In the genomic region with DNA sequence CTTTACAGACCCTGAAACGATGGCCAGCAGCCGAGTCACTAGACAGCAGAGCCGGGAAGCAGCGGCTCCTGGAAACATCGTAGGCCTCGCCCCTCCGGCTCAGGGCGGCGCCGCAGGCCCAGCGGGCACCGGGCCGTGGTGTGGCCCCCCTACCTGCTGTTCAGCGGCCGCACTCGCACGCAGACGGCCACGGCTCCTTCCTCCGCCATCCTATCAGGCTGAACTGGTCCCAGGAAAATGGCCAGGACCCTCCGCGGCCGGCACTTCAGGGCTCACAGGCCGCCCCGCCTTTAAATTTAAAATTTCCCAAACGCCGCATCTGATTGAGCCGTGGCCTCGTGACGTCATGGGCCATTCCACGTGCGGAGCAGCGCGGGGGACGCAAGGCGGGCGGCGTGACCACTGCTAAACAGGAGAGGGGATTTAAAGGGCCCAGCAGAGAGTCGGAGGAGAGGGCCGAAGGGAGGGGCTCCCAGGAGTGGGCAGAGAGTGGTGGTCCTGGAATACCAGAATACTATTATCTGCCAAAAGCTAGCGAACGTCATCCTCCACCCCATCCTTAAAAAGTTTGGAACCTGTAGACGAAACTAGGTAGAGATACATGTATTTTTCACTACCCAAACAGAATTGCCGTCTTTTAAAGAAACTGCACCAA, we compare ENCODE assay signal across 1 cellular context.
TF ChIP-seq lines count a peak whose summit lies in the region.

A gene with protein sequence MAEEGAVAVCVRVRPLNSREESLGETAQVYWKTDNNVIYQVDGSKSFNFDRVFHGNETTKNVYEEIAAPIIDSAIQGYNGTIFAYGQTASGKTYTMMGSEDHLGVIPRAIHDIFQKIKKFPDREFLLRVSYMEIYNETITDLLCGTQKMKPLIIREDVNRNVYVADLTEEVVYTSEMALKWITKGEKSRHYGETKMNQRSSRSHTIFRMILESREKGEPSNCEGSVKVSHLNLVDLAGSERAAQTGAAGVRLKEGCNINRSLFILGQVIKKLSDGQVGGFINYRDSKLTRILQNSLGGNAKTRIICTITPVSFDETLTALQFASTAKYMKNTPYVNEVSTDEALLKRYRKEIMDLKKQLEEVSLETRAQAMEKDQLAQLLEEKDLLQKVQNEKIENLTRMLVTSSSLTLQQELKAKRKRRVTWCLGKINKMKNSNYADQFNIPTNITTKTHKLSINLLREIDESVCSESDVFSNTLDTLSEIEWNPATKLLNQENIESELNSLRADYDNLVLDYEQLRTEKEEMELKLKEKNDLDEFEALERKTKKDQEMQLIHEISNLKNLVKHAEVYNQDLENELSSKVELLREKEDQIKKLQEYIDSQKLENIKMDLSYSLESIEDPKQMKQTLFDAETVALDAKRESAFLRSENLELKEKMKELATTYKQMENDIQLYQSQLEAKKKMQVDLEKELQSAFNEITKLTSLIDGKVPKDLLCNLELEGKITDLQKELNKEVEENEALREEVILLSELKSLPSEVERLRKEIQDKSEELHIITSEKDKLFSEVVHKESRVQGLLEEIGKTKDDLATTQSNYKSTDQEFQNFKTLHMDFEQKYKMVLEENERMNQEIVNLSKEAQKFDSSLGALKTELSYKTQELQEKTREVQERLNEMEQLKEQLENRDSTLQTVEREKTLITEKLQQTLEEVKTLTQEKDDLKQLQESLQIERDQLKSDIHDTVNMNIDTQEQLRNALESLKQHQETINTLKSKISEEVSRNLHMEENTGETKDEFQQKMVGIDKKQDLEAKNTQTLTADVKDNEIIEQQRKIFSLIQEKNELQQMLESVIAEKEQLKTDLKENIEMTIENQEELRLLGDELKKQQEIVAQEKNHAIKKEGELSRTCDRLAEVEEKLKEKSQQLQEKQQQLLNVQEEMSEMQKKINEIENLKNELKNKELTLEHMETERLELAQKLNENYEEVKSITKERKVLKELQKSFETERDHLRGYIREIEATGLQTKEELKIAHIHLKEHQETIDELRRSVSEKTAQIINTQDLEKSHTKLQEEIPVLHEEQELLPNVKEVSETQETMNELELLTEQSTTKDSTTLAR (N-terminal part only) (minus strand): TSS at position 233 of the 655 bp plus-strand sequence. CDS start 24 bp downstream, at position 209.

TF ChIP-seq in GM12878, 131 proteins besides CTCF, POLR2A, EP300 and RAD21 (continued from another document and continues in another):
- TF ChIP-seq, protein P1, sequence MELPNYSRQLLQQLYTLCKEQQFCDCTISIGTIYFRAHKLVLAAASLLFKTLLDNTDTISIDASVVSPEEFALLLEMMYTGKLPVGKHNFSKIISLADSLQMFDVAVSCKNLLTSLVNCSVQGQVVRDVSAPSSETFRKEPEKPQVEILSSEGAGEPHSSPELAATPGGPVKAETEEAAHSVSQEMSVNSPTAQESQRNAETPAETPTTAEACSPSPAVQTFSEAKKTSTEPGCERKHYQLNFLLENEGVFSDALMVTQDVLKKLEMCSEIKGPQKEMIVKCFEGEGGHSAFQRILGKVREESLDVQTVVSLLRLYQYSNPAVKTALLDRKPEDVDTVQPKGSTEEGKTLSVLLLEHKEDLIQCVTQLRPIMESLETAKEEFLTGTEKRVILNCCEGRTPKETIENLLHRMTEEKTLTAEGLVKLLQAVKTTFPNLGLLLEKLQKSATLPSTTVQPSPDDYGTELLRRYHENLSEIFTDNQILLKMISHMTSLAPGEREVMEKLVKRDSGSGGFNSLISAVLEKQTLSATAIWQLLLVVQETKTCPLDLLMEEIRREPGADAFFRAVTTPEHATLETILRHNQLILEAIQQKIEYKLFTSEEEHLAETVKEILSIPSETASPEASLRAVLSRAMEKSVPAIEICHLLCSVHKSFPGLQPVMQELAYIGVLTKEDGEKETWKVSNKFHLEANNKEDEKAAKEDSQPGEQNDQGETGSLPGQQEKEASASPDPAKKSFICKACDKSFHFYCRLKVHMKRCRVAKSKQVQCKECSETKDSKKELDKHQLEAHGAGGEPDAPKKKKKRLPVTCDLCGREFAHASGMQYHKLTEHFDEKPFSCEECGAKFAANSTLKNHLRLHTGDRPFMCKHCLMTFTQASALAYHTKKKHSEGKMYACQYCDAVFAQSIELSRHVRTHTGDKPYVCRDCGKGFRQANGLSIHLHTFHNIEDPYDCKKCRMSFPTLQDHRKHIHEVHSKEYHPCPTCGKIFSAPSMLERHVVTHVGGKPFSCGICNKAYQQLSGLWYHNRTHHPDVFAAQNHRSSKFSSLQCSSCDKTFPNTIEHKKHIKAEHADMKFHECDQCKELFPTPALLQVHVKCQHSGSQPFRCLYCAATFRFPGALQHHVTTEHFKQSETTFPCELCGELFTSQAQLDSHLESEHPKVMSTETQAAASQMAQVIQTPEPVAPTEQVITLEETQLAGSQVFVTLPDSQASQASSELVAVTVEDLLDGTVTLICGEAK (IDR thresholded peaks at IDR 0.05; ENCODE audit: borderline replicate concordance), result no peak; the same call in 1 of the 2 replicates
- TF ChIP-seq POLR2AphosphoS2 (IDR thresholded peaks at IDR 0.05; ENCODE audit: low read depth, low read length) (no peak), JUND (IDR thresholded peaks at IDR 0.05; ENCODE audit: low read depth, low read length) (peak; percentile 99), SPI1 (IDR thresholded peaks at IDR 0.05; ENCODE audit: borderline replicate concordance, insufficient read depth, low read depth, low read length) (no peak), FOXM1 (IDR thresholded peaks at IDR 0.05; ENCODE audit: low read depth, low read length) (peak; percentile 66; the same call in 1 of the 2 replicates), BMI1 (IDR thresholded peaks at IDR 0.05; ENCODE audit: borderline replicate concordance) (no peak), STAT1 (conservative IDR thresholded peaks at IDR 0.05) (peak; percentile 98), SREBF1 (IDR thresholded peaks at IDR 0.05; ENCODE audit: low read length) (peak; percentile 97), KAT2A (conservative IDR thresholded peaks at IDR 0.05; ENCODE audit: control insufficient read depth, low read depth, low read length) (no peak), NFYA (IDR thresholded peaks at IDR 0.05; ENCODE audit: borderline replicate concordance, low read depth, low read length) (no peak), NR2C2 (IDR thresholded peaks at IDR 0.05; ENCODE audit: borderline replicate concordance, control insufficient read depth, insufficient read length, low read depth) (no peak), TCF12 (IDR thresholded peaks at IDR 0.05; ENCODE audit: low read depth, low read length) (no peak), POU2F2 (IDR thresholded peaks at IDR 0.05; ENCODE audit: borderline replicate concordance, low read depth, low read length) (no peak; the same call in 1 of the 3 replicates), ZNF622 (IDR thresholded peaks at IDR 0.05) (no peak), KDM1A (IDR thresholded peaks at IDR 0.05; ENCODE audit: borderline replicate concordance) (no peak), POLR2AphosphoS5 (IDR thresholded peaks at IDR 0.05; ENCODE audit: low read length) (no peak), EED (IDR thresholded peaks at IDR 0.05; ENCODE audit: low read depth) (no peak), MEF2A (IDR thresholded peaks at IDR 0.05; ENCODE audit: insufficient read depth, low read depth, low read length) (no peak), GABPA (IDR thresholded peaks at IDR 0.05; ENCODE audit: low read depth) (no peak)
- TF ChIP-seq, protein P2, sequence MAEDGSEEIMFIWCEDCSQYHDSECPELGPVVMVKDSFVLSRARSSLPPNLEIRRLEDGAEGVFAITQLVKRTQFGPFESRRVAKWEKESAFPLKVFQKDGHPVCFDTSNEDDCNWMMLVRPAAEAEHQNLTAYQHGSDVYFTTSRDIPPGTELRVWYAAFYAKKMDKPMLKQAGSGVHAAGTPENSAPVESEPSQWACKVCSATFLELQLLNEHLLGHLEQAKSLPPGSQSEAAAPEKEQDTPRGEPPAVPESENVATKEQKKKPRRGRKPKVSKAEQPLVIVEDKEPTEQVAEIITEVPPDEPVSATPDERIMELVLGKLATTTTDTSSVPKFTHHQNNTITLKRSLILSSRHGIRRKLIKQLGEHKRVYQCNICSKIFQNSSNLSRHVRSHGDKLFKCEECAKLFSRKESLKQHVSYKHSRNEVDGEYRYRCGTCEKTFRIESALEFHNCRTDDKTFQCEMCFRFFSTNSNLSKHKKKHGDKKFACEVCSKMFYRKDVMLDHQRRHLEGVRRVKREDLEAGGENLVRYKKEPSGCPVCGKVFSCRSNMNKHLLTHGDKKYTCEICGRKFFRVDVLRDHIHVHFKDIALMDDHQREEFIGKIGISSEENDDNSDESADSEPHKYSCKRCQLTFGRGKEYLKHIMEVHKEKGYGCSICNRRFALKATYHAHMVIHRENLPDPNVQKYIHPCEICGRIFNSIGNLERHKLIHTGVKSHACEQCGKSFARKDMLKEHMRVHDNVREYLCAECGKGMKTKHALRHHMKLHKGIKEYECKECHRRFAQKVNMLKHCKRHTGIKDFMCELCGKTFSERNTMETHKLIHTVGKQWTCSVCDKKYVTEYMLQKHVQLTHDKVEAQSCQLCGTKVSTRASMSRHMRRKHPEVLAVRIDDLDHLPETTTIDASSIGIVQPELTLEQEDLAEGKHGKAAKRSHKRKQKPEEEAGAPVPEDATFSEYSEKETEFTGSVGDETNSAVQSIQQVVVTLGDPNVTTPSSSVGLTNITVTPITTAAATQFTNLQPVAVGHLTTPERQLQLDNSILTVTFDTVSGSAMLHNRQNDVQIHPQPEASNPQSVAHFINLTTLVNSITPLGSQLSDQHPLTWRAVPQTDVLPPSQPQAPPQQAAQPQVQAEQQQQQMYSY (CRISPR knock-in tag; IDR thresholded peaks at IDR 0.05), result no peak
- TF ChIP-seq, protein P3, sequence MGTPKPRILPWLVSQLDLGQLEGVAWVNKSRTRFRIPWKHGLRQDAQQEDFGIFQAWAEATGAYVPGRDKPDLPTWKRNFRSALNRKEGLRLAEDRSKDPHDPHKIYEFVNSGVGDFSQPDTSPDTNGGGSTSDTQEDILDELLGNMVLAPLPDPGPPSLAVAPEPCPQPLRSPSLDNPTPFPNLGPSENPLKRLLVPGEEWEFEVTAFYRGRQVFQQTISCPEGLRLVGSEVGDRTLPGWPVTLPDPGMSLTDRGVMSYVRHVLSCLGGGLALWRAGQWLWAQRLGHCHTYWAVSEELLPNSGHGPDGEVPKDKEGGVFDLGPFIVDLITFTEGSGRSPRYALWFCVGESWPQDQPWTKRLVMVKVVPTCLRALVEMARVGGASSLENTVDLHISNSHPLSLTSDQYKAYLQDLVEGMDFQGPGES (IDR thresholded peaks at IDR 0.05), result peak; percentile 67
- TF ChIP-seq, protein P4, sequence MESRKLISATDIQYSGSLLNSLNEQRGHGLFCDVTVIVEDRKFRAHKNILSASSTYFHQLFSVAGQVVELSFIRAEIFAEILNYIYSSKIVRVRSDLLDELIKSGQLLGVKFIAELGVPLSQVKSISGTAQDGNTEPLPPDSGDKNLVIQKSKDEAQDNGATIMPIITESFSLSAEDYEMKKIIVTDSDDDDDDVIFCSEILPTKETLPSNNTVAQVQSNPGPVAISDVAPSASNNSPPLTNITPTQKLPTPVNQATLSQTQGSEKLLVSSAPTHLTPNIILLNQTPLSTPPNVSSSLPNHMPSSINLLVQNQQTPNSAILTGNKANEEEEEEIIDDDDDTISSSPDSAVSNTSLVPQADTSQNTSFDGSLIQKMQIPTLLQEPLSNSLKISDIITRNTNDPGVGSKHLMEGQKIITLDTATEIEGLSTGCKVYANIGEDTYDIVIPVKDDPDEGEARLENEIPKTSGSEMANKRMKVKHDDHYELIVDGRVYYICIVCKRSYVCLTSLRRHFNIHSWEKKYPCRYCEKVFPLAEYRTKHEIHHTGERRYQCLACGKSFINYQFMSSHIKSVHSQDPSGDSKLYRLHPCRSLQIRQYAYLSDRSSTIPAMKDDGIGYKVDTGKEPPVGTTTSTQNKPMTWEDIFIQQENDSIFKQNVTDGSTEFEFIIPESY (IDR thresholded peaks at IDR 0.05), result no peak
- TF ChIP-seq, protein P5, sequence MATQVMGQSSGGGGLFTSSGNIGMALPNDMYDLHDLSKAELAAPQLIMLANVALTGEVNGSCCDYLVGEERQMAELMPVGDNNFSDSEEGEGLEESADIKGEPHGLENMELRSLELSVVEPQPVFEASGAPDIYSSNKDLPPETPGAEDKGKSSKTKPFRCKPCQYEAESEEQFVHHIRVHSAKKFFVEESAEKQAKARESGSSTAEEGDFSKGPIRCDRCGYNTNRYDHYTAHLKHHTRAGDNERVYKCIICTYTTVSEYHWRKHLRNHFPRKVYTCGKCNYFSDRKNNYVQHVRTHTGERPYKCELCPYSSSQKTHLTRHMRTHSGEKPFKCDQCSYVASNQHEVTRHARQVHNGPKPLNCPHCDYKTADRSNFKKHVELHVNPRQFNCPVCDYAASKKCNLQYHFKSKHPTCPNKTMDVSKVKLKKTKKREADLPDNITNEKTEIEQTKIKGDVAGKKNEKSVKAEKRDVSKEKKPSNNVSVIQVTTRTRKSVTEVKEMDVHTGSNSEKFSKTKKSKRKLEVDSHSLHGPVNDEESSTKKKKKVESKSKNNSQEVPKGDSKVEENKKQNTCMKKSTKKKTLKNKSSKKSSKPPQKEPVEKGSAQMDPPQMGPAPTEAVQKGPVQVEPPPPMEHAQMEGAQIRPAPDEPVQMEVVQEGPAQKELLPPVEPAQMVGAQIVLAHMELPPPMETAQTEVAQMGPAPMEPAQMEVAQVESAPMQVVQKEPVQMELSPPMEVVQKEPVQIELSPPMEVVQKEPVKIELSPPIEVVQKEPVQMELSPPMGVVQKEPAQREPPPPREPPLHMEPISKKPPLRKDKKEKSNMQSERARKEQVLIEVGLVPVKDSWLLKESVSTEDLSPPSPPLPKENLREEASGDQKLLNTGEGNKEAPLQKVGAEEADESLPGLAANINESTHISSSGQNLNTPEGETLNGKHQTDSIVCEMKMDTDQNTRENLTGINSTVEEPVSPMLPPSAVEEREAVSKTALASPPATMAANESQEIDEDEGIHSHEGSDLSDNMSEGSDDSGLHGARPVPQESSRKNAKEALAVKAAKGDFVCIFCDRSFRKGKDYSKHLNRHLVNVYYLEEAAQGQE (IDR thresholded peaks at IDR 0.05; ENCODE audit: low read depth, low read length), result no peak
- TF ChIP-seq, protein P6, sequence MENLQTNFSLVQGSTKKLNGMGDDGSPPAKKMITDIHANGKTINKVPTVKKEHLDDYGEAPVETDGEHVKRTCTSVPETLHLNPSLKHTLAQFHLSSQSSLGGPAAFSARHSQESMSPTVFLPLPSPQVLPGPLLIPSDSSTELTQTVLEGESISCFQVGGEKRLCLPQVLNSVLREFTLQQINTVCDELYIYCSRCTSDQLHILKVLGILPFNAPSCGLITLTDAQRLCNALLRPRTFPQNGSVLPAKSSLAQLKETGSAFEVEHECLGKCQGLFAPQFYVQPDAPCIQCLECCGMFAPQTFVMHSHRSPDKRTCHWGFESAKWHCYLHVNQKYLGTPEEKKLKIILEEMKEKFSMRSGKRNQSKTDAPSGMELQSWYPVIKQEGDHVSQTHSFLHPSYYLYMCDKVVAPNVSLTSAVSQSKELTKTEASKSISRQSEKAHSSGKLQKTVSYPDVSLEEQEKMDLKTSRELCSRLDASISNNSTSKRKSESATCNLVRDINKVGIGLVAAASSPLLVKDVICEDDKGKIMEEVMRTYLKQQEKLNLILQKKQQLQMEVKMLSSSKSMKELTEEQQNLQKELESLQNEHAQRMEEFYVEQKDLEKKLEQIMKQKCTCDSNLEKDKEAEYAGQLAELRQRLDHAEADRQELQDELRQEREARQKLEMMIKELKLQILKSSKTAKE (IDR thresholded peaks at IDR 0.05; ENCODE audit: low read depth, poor library complexity, severe bottlenecking), result peak; percentile 97
